ENCODE assay signal across 8 cellular contexts in the genomic region with DNA sequence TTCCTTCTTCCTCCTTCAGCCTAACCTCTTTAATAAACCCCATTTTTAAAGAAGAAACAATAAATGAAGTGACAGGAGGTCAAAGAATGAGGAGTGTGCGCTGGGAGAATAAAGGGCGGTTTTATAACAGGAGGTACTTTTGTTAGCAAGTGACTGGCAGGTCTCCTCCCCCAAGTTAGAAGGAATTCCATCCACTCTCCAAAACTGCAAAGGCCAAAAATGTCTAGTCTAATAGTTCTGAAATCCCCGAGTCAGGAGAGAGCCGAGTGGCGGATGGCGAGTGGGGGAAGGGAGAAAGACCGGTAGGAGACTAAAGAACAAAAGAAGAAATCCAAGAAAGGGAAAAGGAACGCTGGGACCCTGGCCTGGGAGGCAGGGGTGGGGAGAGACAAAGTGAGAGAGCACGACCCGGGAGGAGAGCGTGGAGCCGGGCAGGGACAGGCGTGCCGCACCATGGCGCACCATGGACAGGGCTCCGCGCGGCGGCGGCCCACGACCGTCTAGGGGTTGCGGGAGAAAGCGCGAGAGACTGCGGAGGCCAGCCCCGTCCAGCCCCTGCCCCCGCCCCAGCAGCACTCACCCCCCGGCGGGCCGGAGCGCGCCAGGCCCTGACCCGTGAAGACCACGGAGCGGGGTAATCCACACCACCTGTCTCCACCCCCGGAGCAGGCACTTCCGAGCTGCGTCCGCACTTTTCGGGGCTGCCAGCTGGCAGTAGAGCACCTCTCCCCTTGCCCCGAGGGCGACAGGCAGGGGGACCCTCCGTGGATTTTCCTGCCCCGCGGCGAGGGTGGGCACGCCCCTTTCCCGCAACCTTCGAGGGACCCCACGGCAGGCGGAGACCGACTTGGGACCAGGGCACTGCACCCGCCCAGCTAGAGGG. TPM values are rescaled to one million over a fixed set of nuclear protein-coding genes. Genes with fewer than 3 reads are reported as not detected.
DNase-seq lines count a peak whose midpoint lies in the region; ATAC-seq, FAIRE-seq and TF ChIP-seq lines count a peak whose summit lies in the region.
"Had no signal": no experiment of that assay in that cellular context is flagged by ENCODE, and none has a peak within 500 bp of the region (broad histone marks: within the 10 kb centered on the region; RNA-seq: fewer than 3 reads in every experiment).

No MANE protein-coding gene starts in this region.

- peaks cover 35% of the 10 kb centered on the region for H3K4me1 Mint-ChIP-seq in osteocyte (ENCODE audit: unreplicated experiment)
- peaks cover 8% of the 10 kb centered on the region for H3K4me1 Mint-ChIP-seq in activated CD4-positive, alpha-beta memory T cell treated with anti-CD3 and anti-CD28 coated beads, Interleukin-2, amount 10 ng/mL, durations not matched to agents 7 days and 5 days

- DNase-seq in GM12892 (ENCODE audit: insufficient read length) (peak; percentile 2), PC-3 (peak; percentile 35), fibroblast of villous mesenchyme (ENCODE audit: low read depth) (peak; percentile 57), osteocyte (ENCODE audit: extremely low spot score, unreplicated experiment) (peak; percentile 88), NCI-H1105 (lab: John Stamatoyannopoulos, UW) (no peak)
- DNase-seq in activated CD4-positive, alpha-beta memory T cell treated with anti-CD3 and anti-CD28 coated beads, Interleukin-2, amount 10 ng/mL, durations not matched to agents 7 days and 5 days = no peak

- CTCF ChIA-PET in PC-3 (lab: Charles Lee) = no interaction called here
- CTCF ChIA-PET in activated CD4-positive, alpha-beta memory T cell treated with anti-CD3 and anti-CD28 coated beads, Interleukin-2, amount 10 ng/mL, durations not matched to agents 7 days and 5 days (lab: Charles Lee) = no interaction called here

- H3K27ac Mint-ChIP-seq in osteocyte (ENCODE audit: unreplicated experiment) = peak overlapping the region; percentile 85
- H3K27ac Mint-ChIP-seq in activated CD4-positive, alpha-beta memory T cell treated with anti-CD3 and anti-CD28 coated beads, Interleukin-2, amount 10 ng/mL, durations not matched to agents 7 days and 5 days = no peak overlapping the region

- POLR2A ChIA-PET in PC-3 (lab: Charles Lee; ENCODE audit: unreplicated experiment) = no interaction called here
- POLR2A ChIA-PET in activated CD4-positive, alpha-beta memory T cell treated with anti-CD3 and anti-CD28 coated beads, Interleukin-2, amount 10 ng/mL, durations not matched to agents 7 days and 5 days (lab: Charles Lee) = no interaction called here

- peak overlapping the region; percentile 93 for H3K4me3 ChIP-seq in PC-3 (ENCODE audit: low read length)
- H3K4me3 ChIP-seq in fibroblast of villous mesenchyme (ENCODE audit: low read depth, low read length) = peak overlapping the region; percentile 67
- H3K4me3 ChIP-seq: SK-N-MC had no signal

- peak overlapping the region; percentile 76 for H2AFZ ChIP-seq in PC-3 (ENCODE audit: low read length)

- FAIRE-seq in GM12892 (lab: Jason Lieb, UNC) = no peak

- H3F3A ChIP-seq in PC-3 (ENCODE audit: low read length, unreplicated experiment) = no peaks in the 10 kb centered on the region

- H3K36me3 ChIP-seq in PC-3 (ENCODE audit: low read depth, low read length) = no peaks in the 10 kb centered on the region

- H3K9ac ChIP-seq in PC-3 (ENCODE audit: low read length) = peak overlapping the region; percentile 51; the same call in 1 of the 2 replicates

- peaks cover 45% of the 10 kb centered on the region for H3K4me1 ChIP-seq in PC-3 (ENCODE audit: insufficient read depth, low read length)

- no peaks in the 10 kb centered on the region for H3K9me3 Mint-ChIP-seq in osteocyte (ENCODE audit: unreplicated experiment)
- H3K9me3 Mint-ChIP-seq in activated CD4-positive, alpha-beta memory T cell treated with anti-CD3 and anti-CD28 coated beads, Interleukin-2, amount 10 ng/mL, durations not matched to agents 7 days and 5 days = no peaks in the 10 kb centered on the region

- no peak overlapping the region for H3K27ac ChIP-seq in PC-3 (ENCODE audit: low read length)
- H3K27ac ChIP-seq: SK-N-MC had no signal

- TF ChIP-seq CTCF in PC-3 (conservative IDR thresholded peaks at IDR 0.05; ENCODE audit: low read depth, low read length) = no peak
- no peak for TF ChIP-seq CTCF in fibroblast of villous mesenchyme (IDR thresholded peaks at IDR 0.05; ENCODE audit: insufficient read depth, low read depth, low read length)
- TF ChIP-seq CTCF in osteocyte (IDR thresholded peaks at IDR 0.05) = peak; percentile 10

- intact Hi-C loops in PC-3 (cut with micrococcal nuclease) = loop anchor here (5.0 to 10.0 kb wide), 8 partner anchors 158 to 980 kb away; no protein-coding TSS in a partner anchor

- peak overlapping the region; percentile 92 for H3K4me2 ChIP-seq in PC-3 (ENCODE audit: low read length)

- BruUV-seq in PC-3 (replicated peaks; lab: Mats Ljungman, UMichigan) = no TSS peak

- no peaks in the 10 kb centered on the region for H3K36me3 Mint-ChIP-seq in osteocyte (ENCODE audit: unreplicated experiment)
- H3K36me3 Mint-ChIP-seq in activated CD4-positive, alpha-beta memory T cell treated with anti-CD3 and anti-CD28 coated beads, Interleukin-2, amount 10 ng/mL, durations not matched to agents 7 days and 5 days (ENCODE audit: low read depth) = peaks cover 10% of the 10 kb centered on the region

- no peaks in the 10 kb centered on the region for H3K9me3 ChIP-seq in PC-3 (ENCODE audit: low read length)

- no peaks in the 10 kb centered on the region for H3K27me3 ChIP-seq in PC-3 (ENCODE audit: low read length)

- peak overlapping the region; percentile 95 for H3K4me3 Mint-ChIP-seq in osteocyte (ENCODE audit: unreplicated experiment)
- no peak overlapping the region for H3K4me3 Mint-ChIP-seq in activated CD4-positive, alpha-beta memory T cell treated with anti-CD3 and anti-CD28 coated beads, Interleukin-2, amount 10 ng/mL, durations not matched to agents 7 days and 5 days

- no peaks in the 10 kb centered on the region for H3K9me2 ChIP-seq in PC-3 (replicated peaks; ENCODE audit: low read length)

- no peak for ATAC-seq in PC-3
- no peak for ATAC-seq in GM18511 (IDR thresholded peaks at IDR 0.05; ENCODE audit: unreplicated experiment)

- no peaks in the 10 kb centered on the region for H3K27me3 Mint-ChIP-seq in osteocyte (ENCODE audit: unreplicated experiment)
- peaks cover 36% of the 10 kb centered on the region for H3K27me3 Mint-ChIP-seq in activated CD4-positive, alpha-beta memory T cell treated with anti-CD3 and anti-CD28 coated beads, Interleukin-2, amount 10 ng/mL, durations not matched to agents 7 days and 5 days

- H3K79me2 ChIP-seq in PC-3 (ENCODE audit: low read length) = peaks cover 68% of the 10 kb centered on the region

- TF ChIP-seq POLR2A in GM12892 (IDR thresholded peaks at IDR 0.05; ENCODE audit: low read depth, low read length) = no peak

- 0 out of 2 replicates have a peak, but pooled peaks cover 7% of the 10 kb centered on the region for H4K20me1 ChIP-seq in PC-3 (ENCODE audit: low read length)

RNA-seq across cellular contexts. Expression of a gene that starts 1.6 kb away (rescaled TPM):
- polyA plus RNA-seq in GM12892 (2012; ENCODE audit: missing spikeins) = 0.06 TPM
- total RNA-seq in PC-3 (2014; rRNA removed) = 34.0 and 39.2 TPM in 2 replicates
- total RNA-seq in fibroblast of villous mesenchyme = 74.7 and 89.2 TPM in 2 replicates
- total RNA-seq in osteocyte = 83.8 and 87.2 TPM in 2 replicates
- total RNA-seq in activated CD4-positive, alpha-beta memory T cell treated with anti-CD3 and anti-CD28 coated beads, Interleukin-2, amount 10 ng/mL, durations not matched to agents 7 days and 5 days = not detected

Comparison
In these comparisons a context has a peak if more than half of its experiments do, and no peak if none do; other contexts are left out.
1. DNase-seq: peak in GM12892 (single experiment), PC-3 (single experiment), fibroblast of villous mesenchyme (single experiment) and osteocyte (single experiment); none in NCI-H1105 (single experiment) and activated CD4-positive, alpha-beta memory T cell treated with anti-CD3 and anti-CD28 coated beads, Interleukin-2, amount 10 ng/mL, durations not matched to agents 7 days and 5 days (single experiment).
2. RNA of a gene that starts 1.6 kb away (total RNA-seq): 83.8 to 87.2 TPM in osteocyte, 74.7 to 89.2 TPM in fibroblast of villous mesenchyme and 34.0 to 39.2 TPM in PC-3; not detected in activated CD4-positive, alpha-beta memory T cell treated with anti-CD3 and anti-CD28 coated beads, Interleukin-2, amount 10 ng/mL, durations not matched to agents 7 days and 5 days; every median in the first group is over 10 times any median in the second.